Comparison of ENCODE assay signal across 17 cellular contexts in genomic region chr20:56710577-56711465, GRCh38.
DNase-seq lines count a peak whose midpoint lies in the region; ATAC-seq and TF ChIP-seq lines count a peak whose summit lies in the region.
"Had no signal": no experiment of that assay in that cellular context is flagged by ENCODE, and none has a peak within 500 bp of the region (broad histone marks: within the 10 kb centered on the region; RNA-seq: fewer than 3 reads in every experiment).

No MANE protein-coding gene starts in this region.

- no peaks in the 10 kb centered on the region for H3K79me2 ChIP-seq in fibroblast of lung (ENCODE audit: control insufficient read depth, insufficient read depth, low read length)

- no peaks in the 10 kb centered on the region for H4K20me1 ChIP-seq in fibroblast of lung (ENCODE audit: control insufficient read depth, extremely low read depth, insufficient read depth, low read length)

- no peak for TF ChIP-seq POLR2A in adrenal gland (IDR thresholded peaks at IDR 0.05)
- TF ChIP-seq POLR2A in prostate gland (IDR thresholded peaks at IDR 0.05), result no peak

- H3K36me3 ChIP-seq in RWPE2 (ENCODE audit: low read depth), result no peaks in the 10 kb centered on the region
- H3K36me3 ChIP-seq in fibroblast of lung (ENCODE audit: control insufficient read depth, insufficient read depth, low read length), result no peaks in the 10 kb centered on the region
- H3K36me3 ChIP-seq in adrenal gland (replicated peaks in 1 of 2), result no peaks in the 10 kb centered on the region
- H3K36me3 ChIP-seq in prostate gland, result no peaks in the 10 kb centered on the region

- H3K27me3 ChIP-seq in RWPE2 (ENCODE audit: insufficient read depth, poor library complexity, severe bottlenecking) (no peaks in the 10 kb centered on the region), fibroblast of lung (ENCODE audit: control insufficient read depth, insufficient read depth, low read length) (no peaks in the 10 kb centered on the region), adrenal gland (no peaks in the 10 kb centered on the region), prostate gland (replicated peaks; ENCODE audit: insufficient read depth) (no peaks in the 10 kb centered on the region)

- whole genome bisulfite sequencing in adrenal gland, 4 donors, result 45 to 53% (median 48%) methylated on average over 8 of the region's 8 CpGs
- WGBS in prostate gland, result 57% methylated on average over 8 of the region's 8 CpGs

- H3K4me3 ChIP-seq in HFF-Myc (replicated peaks; ENCODE audit: low read depth, low read length), result no peak overlapping the region
- no peak overlapping the region for H3K4me3 ChIP-seq in RWPE2 (ENCODE audit: severe bottlenecking)
- H3K4me3 ChIP-seq in fibroblast of lung (replicated peaks in 1 of 4; ENCODE audit: control extremely low read depth in 1 of 4, insufficient read depth in 1 of 4, low read depth in 3 of 4, low read length in 4 of 4), result no peak overlapping the region
- H3K4me3 ChIP-seq in adrenal gland, result no peak overlapping the region
- H3K4me3 ChIP-seq in prostate gland, result no peak overlapping the region
- H3K4me3 ChIP-seq: lung had no signal

- H3K9ac ChIP-seq in fibroblast of lung (ENCODE audit: insufficient read depth, low read length), result no peak overlapping the region

- peak; percentile 48 for DNase-seq in HFF-Myc (ENCODE audit: extremely low read depth, low read depth)
- DNase-seq in RWPE2 (ENCODE audit: low spot score), result peak; percentile 88
- DNase-seq in fibroblast of lung (ENCODE audit: low read depth in 2 of 2), result peak; percentile 4 to 76
- peak; percentile 8 for DNase-seq in stromal cell of bone marrow (ENCODE audit: low read depth)
- DNase-seq in adrenal gland, result no peak
- DNase-seq in prostate gland (ENCODE audit: low spot score), result no peak
- DNase-seq in stimulated activated CD4-positive, alpha-beta T cell treated with anti-CD3 and anti-CD28 coated beads, Interleukin-2, amount 100 ng/mL, for 24 hours, result no peak
- DNase-seq in activated CD8-positive, alpha-beta memory T cell treated with anti-CD3 and anti-CD28 coated beads for 24 hours, result no peak
- DNase-seq: activated CD4-positive, alpha-beta T cell treated with anti-CD3 and anti-CD28 coated beads for 36 hours; activated naive CD8-positive, alpha-beta T cell treated with anti-CD3 and anti-CD28 coated beads for 36 hours; CD4-positive, CD25-positive, alpha-beta regulatory T cell; NCI-H1105 treated with DMSO at 0.1 percent for 48 hours; NCI-H345; nephron progenitor cell; right cardiac atrium; stimulated activated CD4-positive, alpha-beta T cell treated with anti-CD3 and anti-CD28 coated beads, Interleukin-4, amount 100 ng/mL, for 4 hours had no signal

- H3K4me1 ChIP-seq in RWPE2 (ENCODE audit: insufficient read depth, poor library complexity, severe bottlenecking) (peaks cover 16% of the 10 kb centered on the region), fibroblast of lung (ENCODE audit: control insufficient read depth, extremely low read depth, insufficient read depth, low read length) (no peaks in the 10 kb centered on the region), adrenal gland (replicated peaks in 1 of 2) (no peaks in the 10 kb centered on the region), prostate gland (replicated peaks) (no peaks in the 10 kb centered on the region)

- no peak overlapping the region for H2AFZ ChIP-seq in fibroblast of lung (ENCODE audit: low read length)

- no peaks in the 10 kb centered on the region for H3K9me3 ChIP-seq in RWPE2 (ENCODE audit: severe bottlenecking)
- no peaks in the 10 kb centered on the region for H3K9me3 ChIP-seq in fibroblast of lung (ENCODE audit: control insufficient read depth, insufficient read depth, low read depth, low read length)
- no peaks in the 10 kb centered on the region for H3K9me3 ChIP-seq in adrenal gland (replicated peaks in 1 of 3)
- no peaks in the 10 kb centered on the region for H3K9me3 ChIP-seq in prostate gland

- intact Hi-C loops in adrenal gland (cut with DNase I), result no loop called here
- intact Hi-C loops in prostate gland (cut with DNase I), result no loop called here

- peak overlapping the region; percentile 4 for H3K27ac ChIP-seq in RWPE2 (ENCODE audit: poor library complexity, severe bottlenecking)
- H3K27ac ChIP-seq in fibroblast of lung (ENCODE audit: insufficient read depth, low read length), result no peak overlapping the region
- no peak overlapping the region for H3K27ac ChIP-seq in adrenal gland
- no peak overlapping the region for H3K27ac ChIP-seq in prostate gland

- no peak overlapping the region for H3K4me2 ChIP-seq in fibroblast of lung (ENCODE audit: extremely low read depth, insufficient read depth, low read length)

- TF ChIP-seq CTCF in HFF-Myc (IDR thresholded peaks at IDR 0.05; ENCODE audit: low read depth, low read length, missing control alignments), result no peak
- TF ChIP-seq CTCF in RWPE2 (IDR thresholded peaks at IDR 0.05; ENCODE audit: poor library complexity, severe bottlenecking), result no peak
- no peak for TF ChIP-seq CTCF in fibroblast of lung (conservative IDR thresholded peaks at IDR 0.05 in 1 of 2, IDR thresholded peaks at IDR 0.05 in 1 of 2; ENCODE audit: low read depth in 1 of 2, low read length in 2 of 2)
- no peak for TF ChIP-seq CTCF in adrenal gland (IDR thresholded peaks at IDR 0.05)
- TF ChIP-seq CTCF in prostate gland (IDR thresholded peaks at IDR 0.05), result no peak

- ATAC-seq in RWPE2 (ENCODE audit: low read depth), result peak; percentile 85
- ATAC-seq: activated CD4-positive, alpha-beta T cell treated with anti-CD3 and anti-CD28 coated beads for 36 hours; right cardiac atrium had no signal

Comparison
In these comparisons a context has a peak if more than half of its experiments do, and no peak if none do; other contexts are left out.
1. DNase-seq: peak in HFF-Myc (single experiment), RWPE2 (single experiment), fibroblast of lung (2 of 2) and stromal cell of bone marrow (single experiment); none in adrenal gland (0 of 7), prostate gland (single experiment), stimulated activated CD4-positive, alpha-beta T cell treated with anti-CD3 and anti-CD28 coated beads, Interleukin-2, amount 100 ng/mL, for 24 hours (0 of 2) and activated CD8-positive, alpha-beta memory T cell treated with anti-CD3 and anti-CD28 coated beads for 24 hours (single experiment).